Comparison of ENCODE assay signal across 8 cellular contexts in genomic region chr17:35731239-35731931, GRCh38. TPM values are rescaled to one million over a fixed set of nuclear protein-coding genes. Genes with fewer than 3 reads are reported as not detected.
DNase-seq lines count a peak whose midpoint lies in the region; ATAC-seq and TF ChIP-seq lines count a peak whose summit lies in the region.

TSS of gene RASL10B (plus strand) at chr17:35731639. CDS start at chr17:35735185, 3,546 bp downstream.

- H3K27ac Mint-ChIP-seq in natural killer cell treated with Interleukin-12 subunit alpha and Interleukin-12 subunit beta and Interleukin-15 and Interleukin-18, amount 100 ng/mL, for 72 hours = peak within 1 kb of the TSS in 1 of 2 donors; percentile 72

- peak within 1 kb of the TSS; percentile 74 for H3K4me3 ChIP-seq in fibroblast of villous mesenchyme (ENCODE audit: low read depth, low read length)

- H3K9me3 Mint-ChIP-seq in natural killer cell treated with Interleukin-12 subunit alpha and Interleukin-12 subunit beta and Interleukin-15 and Interleukin-18, amount 100 ng/mL, for 72 hours = no peaks in the 10 kb centered on the region

- TF ChIP-seq CTCF in fibroblast of villous mesenchyme (IDR thresholded peaks at IDR 0.05; ENCODE audit: insufficient read depth, low read depth, low read length) = no peak

- DNase-seq in G401 (ENCODE audit: low spot score) (peak; percentile 63), NCI-H748 (lab: John Stamatoyannopoulos, UW; ENCODE audit: unreplicated experiment) (peak; percentile 48), fibroblast of villous mesenchyme (ENCODE audit: low read depth) (peak; percentile 57), superior temporal gyrus (ENCODE audit: extremely low spot score) (peak; percentile 42)
- peak; percentile 78 for DNase-seq in activated effector memory CD4-positive, alpha-beta T cell treated with anti-CD3 and anti-CD28 coated beads, Interleukin-2, amount 50 U/mL, for 16 hours
- no peak for DNase-seq in natural killer cell treated with Interleukin-12 subunit alpha and Interleukin-12 subunit beta and Interleukin-15 and Interleukin-18, amount 100 ng/mL, for 72 hours (ENCODE audit: low spot score)

- H3K4me1 Mint-ChIP-seq in natural killer cell treated with Interleukin-12 subunit alpha and Interleukin-12 subunit beta and Interleukin-15 and Interleukin-18, amount 100 ng/mL, for 72 hours (ENCODE audit: low read depth in 2 of 2) = peaks cover 11% of the 10 kb centered on the region in 2 donors

- H3K36me3 Mint-ChIP-seq in natural killer cell treated with Interleukin-12 subunit alpha and Interleukin-12 subunit beta and Interleukin-15 and Interleukin-18, amount 100 ng/mL, for 72 hours = no peaks in the 10 kb centered on the region

- H3K27me3 Mint-ChIP-seq in natural killer cell treated with Interleukin-12 subunit alpha and Interleukin-12 subunit beta and Interleukin-15 and Interleukin-18, amount 100 ng/mL, for 72 hours = no peaks in the 10 kb centered on the region

- ATAC-seq in natural killer cell treated with Interleukin-12 subunit alpha and Interleukin-12 subunit beta and Interleukin-15 and Interleukin-18, amount 100 ng/mL, for 72 hours = peak; percentile 45 to 48
- ATAC-seq in GM21526 (IDR thresholded peaks at IDR 0.05; ENCODE audit: low FRiP score, unreplicated experiment) = no peak
- no peak for ATAC-seq in HG03175 (IDR thresholded peaks at IDR 0.05; ENCODE audit: unreplicated experiment)

- in situ Hi-C loops in G401 (cut with HindIII; ENCODE audit: low sequenced_read_pairs) = no loop called here

- H3K4me3 Mint-ChIP-seq in natural killer cell treated with Interleukin-12 subunit alpha and Interleukin-12 subunit beta and Interleukin-15 and Interleukin-18, amount 100 ng/mL, for 72 hours = peak within 1 kb of the TSS; percentile 53

RNA-seq across cellular contexts. Expression of gene RASL10B, which starts in this region (rescaled TPM):
- 18.4 and 19.5 TPM in 2 replicates for total RNA-seq in G401 (2014; rRNA removed; shearing (Covaris generic))
- 6.4 and 12.1 TPM in 2 replicates for total RNA-seq in fibroblast of villous mesenchyme
- under 1 TPM in 1 of 2 donors, not detected in 1; 0.14 TPM for total RNA-seq in natural killer cell treated with Interleukin-12 subunit alpha and Interleukin-12 subunit beta and Interleukin-15 and Interleukin-18, amount 100 ng/mL, for 72 hours

Comparison
In these comparisons a context has a peak if more than half of its experiments do, and no peak if none do; other contexts are left out.
1. Peak in ATAC-seq in natural killer cell treated with Interleukin-12 subunit alpha and Interleukin-12 subunit beta and Interleukin-15 and Interleukin-18, amount 100 ng/mL, for 72 hours; RNA of the gene not detected or under 1 TPM.